ENCODE assay signal across 8 cellular contexts in genomic region chr14:70908918-70909641, GRCh38. TPM values are rescaled to one million over a fixed set of nuclear protein-coding genes. Genes with fewer than 3 reads are reported as not detected.
DNase-seq lines count a peak whose midpoint lies in the region; ATAC-seq and TF ChIP-seq lines count a peak whose summit lies in the region.

No MANE protein-coding gene starts in this region.

- no peaks in the 10 kb centered on the region for H3K9me3 ChIP-seq in GM23248 (ENCODE audit: low read depth)
- H3K9me3 ChIP-seq in gastrocnemius medialis, result no peaks in the 10 kb centered on the region

- H2AFZ ChIP-seq in GM23248, result peak overlapping the region; percentile 59

- H3K9me2 ChIP-seq in GM23248 (ENCODE audit: insufficient read depth), result no peaks in the 10 kb centered on the region

- H4K20me1 ChIP-seq in GM23248 (ENCODE audit: insufficient read depth), result peaks cover 6% of the 10 kb centered on the region; the same call in 1 of the 2 replicates

- H3K36me3 ChIP-seq in GM23248 (ENCODE audit: low read depth) (no peaks in the 10 kb centered on the region), gastrocnemius medialis (no peaks in the 10 kb centered on the region)

- no peaks in the 10 kb centered on the region for H3K27me3 ChIP-seq in GM23248 (replicated peaks; ENCODE audit: insufficient read depth)
- H3K27me3 ChIP-seq in gastrocnemius medialis, result no peaks in the 10 kb centered on the region

- H3K79me2 ChIP-seq in GM23248 (ENCODE audit: insufficient read depth), result peaks cover 75% of the 10 kb centered on the region

- 2 to 3% methylated on average over 6 of the region's 6 CpGs for WGBS in GM23248 (ENCODE audit: low coverage in 1 of 2, low lambda C conversion rate in 2 of 2, missing lambda C conversion rate in 2 of 2), 2 experiments

- peak overlapping the region; percentile 91 for H3K4me2 ChIP-seq in GM23248 (ENCODE audit: unreplicated experiment)

- intact Hi-C loops in gastrocnemius medialis (cut with DNase I; ENCODE audit: low total_unique reads), result loop anchor here (5.0 to 10.0 kb wide), 2 partner anchors 92 to 264 kb away; partner anchors contain the start of gene TTC9

- ATAC-seq in gastrocnemius medialis (no peak), HG03378 (IDR thresholded peaks at IDR 0.05; ENCODE audit: unreplicated experiment) (no peak), esophagus mucosa (no peak)

- peaks cover 46% of the 10 kb centered on the region for H3K4me1 ChIP-seq in GM23248 (ENCODE audit: insufficient read depth)
- H3K4me1 ChIP-seq in gastrocnemius medialis, result peaks cover 33 to 34% of the 10 kb centered on the region in 2 donors

- TF ChIP-seq CTCF in fibroblast of villous mesenchyme (IDR thresholded peaks at IDR 0.05; ENCODE audit: insufficient read depth, low read depth, low read length), result no peak
- TF ChIP-seq CTCF in gastrocnemius medialis (IDR thresholded peaks at IDR 0.05 in 4 of 5, conservative IDR thresholded peaks at IDR 0.05 in 1 of 5), result no peak

- peak overlapping the region; percentile 80 for H3K4me3 ChIP-seq in GM23248
- peak overlapping the region; percentile 89 for H3K4me3 ChIP-seq in fibroblast of villous mesenchyme (ENCODE audit: low read depth, low read length)
- peak overlapping the region; percentile 75 to 99 (median 92) for H3K4me3 ChIP-seq in gastrocnemius medialis

- in situ Hi-C loops in GM23248 (cut with MboI), result no loop called here
- in situ Hi-C loops in gastrocnemius medialis (cut with MboI; ENCODE audit: low sequenced_read_pairs in 4 of 4), result loop anchor here in 1 of 4 donors (10.0 kb wide), 1 partner anchor 66 kb away; no protein-coding TSS in a partner anchor

- H3K9ac ChIP-seq in GM23248, result peak overlapping the region; percentile 93

- no peak for TF ChIP-seq POLR2A in gastrocnemius medialis (IDR thresholded peaks at IDR 0.05)

- peaks cover 15% of the 10 kb centered on the region for H3F3A ChIP-seq in GM23248 (ENCODE audit: insufficient read depth)

- H3K27ac ChIP-seq in GM23248, result peak overlapping the region; percentile 83
- peak overlapping the region; percentile 82 to 97 (median 88) for H3K27ac ChIP-seq in gastrocnemius medialis

- DNase-seq in GM23248, result no peak
- peak; percentile 16 for DNase-seq in SW480 (ENCODE audit: low spot score)
- DNase-seq in fibroblast of villous mesenchyme (ENCODE audit: low read depth), result no peak
- DNase-seq in gastrocnemius medialis, result no peak
- DNase-seq in ureter (ENCODE audit: low spot score), result no peak
- DNase-seq in central memory CD4-positive, alpha-beta T cell, result no peak

RNA-seq across cellular contexts. Expression of gene PCNX1, which starts 1.8 kb away (rescaled TPM):
- total RNA-seq in GM23248 (2014; rRNA removed; shearing (Covaris generic)), result 32.5 and 33.5 TPM in 2 replicates
- polyA plus RNA-seq in GM23248 (2016; fragmentation: Nextera tagmentation; extraction: Ambion mirVana), result 4.8 and 6.9 TPM in 2 replicates
- total RNA-seq in fibroblast of villous mesenchyme (54.1 and 69.5 TPM in 2 replicates), gastrocnemius medialis (10 to 100 TPM; 34.4 to 64.5 (median 42.0) TPM), esophagus mucosa (22.9 TPM), ureter (73.3 TPM)
